ENCODE assay signal across 26 cellular contexts in genomic region chr20:41418739-41419293, GRCh38. TPM values are rescaled to one million over a fixed set of nuclear protein-coding genes. Genes with fewer than 3 reads are reported as not detected.
"Had no signal": no experiment of that assay in that cellular context is flagged by ENCODE, and none has a peak within 500 bp of the region (broad histone marks: within the 10 kb centered on the region; RNA-seq: fewer than 3 reads in every experiment).

No MANE protein-coding gene starts in this region.

- FAIRE-seq: endothelial cell of umbilical vein, kidney, pancreas had no signal

- H3K4me2 ChIP-seq: smooth muscle cell had no signal

- H3K27me3 ChIP-seq: colonic mucosa, esophagus muscularis mucosa, foreskin keratinocyte, left lung, neutrophil, pancreas, suprapubic skin had no signal

- H3K4me1 ChIP-seq: colonic mucosa, esophagus muscularis mucosa, foreskin keratinocyte, left lung, lower lobe of right lung, pancreas, suprapubic skin had no signal

- H3K9me3 ChIP-seq: colonic mucosa, esophagus muscularis mucosa, left lung, lower lobe of right lung, mucosa of descending colon, neutrophil, pancreas, suprapubic skin had no signal

- H3K27ac ChIP-seq: colonic mucosa, esophagus muscularis mucosa, foreskin keratinocyte, left lung, lower lobe of right lung, neutrophil, pancreas, suprapubic skin had no signal

- DNase-seq: colonic mucosa; effector CD8-positive, alpha-beta T cell; foreskin keratinocyte; glutamatergic neuron; kidney; left lung; lower lobe of right lung; mucosa of descending colon; naive B cell; pancreas; retina; stimulated activated CD4-positive, alpha-beta T cell treated with anti-CD3 and anti-CD28 coated beads, Interleukin-12 subunit alpha, Interleukin-12 subunit beta, amount 100 ng/mL, for 4 hours; stimulated activated CD4-positive, alpha-beta T cell treated with anti-CD3 and anti-CD28 coated beads, Interleukin-1b, Interleukin-23, amount 100 ng/mL, for 48 hours; stimulated activated CD4-positive, alpha-beta T cell treated with anti-CD3 and anti-CD28 coated beads, Interleukin-4, amount 100 ng/mL, for 1 hour; stimulated activated CD8-positive, alpha-beta memory T cell treated with anti-CD3 and anti-CD28 coated beads, Interleukin-4, amount 100 ng/mL, for 48 hours; stimulated activated naive CD4-positive, alpha-beta T cell; stimulated activated naive CD8-positive, alpha-beta T cell treated with anti-CD3 and anti-CD28 coated beads, Interleukin-15, amount 100 ng/mL, for 72 hours; trophoblast cell had no signal

- ATAC-seq: foreskin keratinocyte; left lung; lower lobe of right lung; mucosa of descending colon; natural killer cell treated with Interleukin-12 subunit alpha and Interleukin-12 subunit beta and Interleukin-15 and Interleukin-18, amount 100 ng/mL, for 72 hours; pancreas; sciatic nerve; stimulated activated naive CD8-positive, alpha-beta T cell treated with anti-CD3 and anti-CD28 coated beads, Interleukin-15, amount 100 ng/mL, for 72 hours had no signal

- H3K4me3 ChIP-seq: colonic mucosa, esophagus muscularis mucosa, left lung, lower lobe of right lung, mucosa of descending colon, pancreas, smooth muscle cell, suprapubic skin had no signal

RNA-seq across cellular contexts. Expression of gene EMILIN3, which starts 52.2 kb away (rescaled TPM):
- total RNA-seq: endothelial cell of umbilical vein; natural killer cell treated with Interleukin-12 subunit alpha and Interleukin-12 subunit beta and Interleukin-15 and Interleukin-18, amount 100 ng/mL, for 72 hours; pulmonary artery endothelial cell had no signal
